Comparison of ENCODE assay signal across 8 cellular contexts in the genomic region with DNA sequence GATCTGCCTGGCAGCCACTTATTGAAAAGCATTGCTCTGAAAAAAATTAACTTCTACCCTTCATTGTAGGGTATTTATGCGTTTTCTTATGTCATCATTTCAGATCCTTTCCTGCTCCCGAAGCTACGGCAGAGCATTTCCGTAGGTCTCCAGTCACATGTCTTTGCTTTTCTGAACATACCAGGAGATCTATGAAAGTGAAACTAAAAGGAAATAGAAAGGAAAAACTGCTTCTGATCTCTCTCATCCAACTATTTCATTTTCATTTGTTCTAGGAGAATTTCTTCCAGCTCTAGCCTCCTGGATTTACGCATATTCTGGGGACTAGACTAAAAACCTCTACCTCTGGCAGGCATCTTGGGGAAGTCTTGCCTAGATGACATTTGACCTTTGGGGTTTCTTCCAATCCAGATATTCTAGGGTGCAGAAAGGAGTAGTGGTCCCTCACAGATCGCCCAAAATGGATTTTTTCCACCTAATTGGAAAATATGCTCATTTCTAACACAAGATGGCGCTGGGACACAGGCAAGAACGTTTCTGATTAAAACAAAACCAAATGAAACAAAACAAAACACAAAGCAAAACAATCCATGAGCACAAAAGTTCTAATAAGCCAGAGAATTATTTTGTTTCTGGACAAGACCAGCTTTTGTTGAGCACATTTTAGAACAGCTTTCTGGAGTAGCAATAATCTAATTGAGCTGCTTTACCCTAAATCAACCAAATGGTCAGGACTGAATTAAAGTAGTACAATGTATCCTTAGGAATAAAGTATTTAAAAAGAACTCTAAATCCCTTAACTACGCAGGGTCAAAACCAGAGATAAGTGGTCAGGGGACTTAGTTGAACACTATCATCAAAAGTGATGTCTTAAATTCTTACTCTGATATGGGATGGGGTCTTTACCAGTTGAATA. TPM values are rescaled to one million over a fixed set of nuclear protein-coding genes. Genes with fewer than 3 reads are reported as not detected.
DNase-seq lines count a peak whose midpoint lies in the region; ATAC-seq and TF ChIP-seq lines count a peak whose summit lies in the region.

No MANE protein-coding gene starts in this region.

- intact Hi-C loops in sciatic nerve (cut with DNase I): loop anchor here (5.0 to 10.0 kb wide), 2 partner anchors 147 to 389 kb away; partner anchors contain the start of gene CCND2

- ATAC-seq in sciatic nerve (peak; percentile 84), GM19397 (IDR thresholded peaks at IDR 0.05; ENCODE audit: unreplicated experiment) (no peak), HG03108 (IDR thresholded peaks at IDR 0.05; ENCODE audit: unreplicated experiment) (no peak)

- TF ChIP-seq CTCF in AG09309 (IDR thresholded peaks at IDR 0.05; ENCODE audit: control insufficient read depth, insufficient read depth, low read depth, low read length, missing control alignments): peak; percentile 75

- peak overlapping the region; percentile 38 for H3K4me3 ChIP-seq in AG09309 (ENCODE audit: control insufficient read depth, low read depth, low read length)

- DNase-seq in AG09309 (ENCODE audit: low read depth): no peak
- DNase-seq in GM03348 (ENCODE audit: low spot score): peak; percentile 43
- peak; percentile 5 for DNase-seq in NCI-H524 treated with DMSO at 0.1 percent for 48 hours (lab: John Stamatoyannopoulos, UW)
- peak; percentile 24 for DNase-seq in amniotic epithelial cell (ENCODE audit: low read depth)
- peak; percentile 11 for DNase-seq in hepatic stellate cell (ENCODE audit: low spot score)
- DNase-seq in sciatic nerve (ENCODE audit: low spot score): no peak

RNA-seq across cellular contexts. Expression of gene PARP11, which starts 12.2 kb away (rescaled TPM):
- total RNA-seq in sciatic nerve: 16.7 TPM

Comparison
In these comparisons a context has a peak if more than half of its experiments do, and no peak if none do; other contexts are left out.
1. DNase-seq: peak in GM03348 (single experiment), NCI-H524 treated with DMSO at 0.1 percent for 48 hours (single experiment), amniotic epithelial cell (single experiment) and hepatic stellate cell (single experiment); none in AG09309 (single experiment) and sciatic nerve (single experiment).